In genomic region chr3:149369991-149370866, GRCh38 we compare ENCODE assay signal across 1 cellular context.
TF ChIP-seq lines count a peak whose summit lies in the region.

No MANE protein-coding gene starts in this region.

TF ChIP-seq in K562, 482 proteins besides CTCF, POLR2A, EP300 and RAD21 (continued from another document):
- TF ChIP-seq ZNF318 (IDR thresholded peaks at IDR 0.05; ENCODE audit: borderline replicate concordance in 1 of 2, low read depth in 1 of 2) = no peak
